1 cellular context compared by ENCODE assay signal in the genomic region with DNA sequence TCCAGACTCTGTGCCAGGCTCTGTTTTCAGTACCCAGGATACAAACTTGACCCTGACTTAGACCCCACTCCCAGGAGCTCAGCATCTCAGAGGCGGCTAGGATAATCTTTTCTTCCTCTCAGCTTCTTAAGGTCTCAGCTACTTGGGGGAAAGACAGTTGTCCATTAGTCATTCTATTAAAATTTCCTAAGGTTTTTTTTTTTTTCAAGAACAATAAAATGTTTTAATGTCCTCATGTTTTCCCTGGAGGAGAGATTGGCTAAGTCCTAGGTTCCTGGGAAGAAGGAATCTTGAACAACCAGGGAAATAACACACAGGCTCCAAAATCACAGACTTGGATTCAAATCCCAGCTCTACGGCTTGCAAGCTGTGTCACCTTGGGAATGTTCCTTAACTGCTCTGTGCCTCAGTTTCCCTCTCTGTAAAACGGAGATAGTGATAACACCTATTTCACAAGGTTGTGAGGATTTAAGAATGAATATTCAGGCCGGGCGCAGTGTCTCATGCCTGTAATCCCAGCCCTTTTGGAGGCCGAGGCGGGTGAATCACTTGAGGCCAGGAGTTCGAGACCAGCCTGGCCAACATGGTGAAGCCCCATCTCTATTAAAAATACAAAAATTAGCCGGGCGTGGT.
TF ChIP-seq lines count a peak whose summit lies in the region.

No MANE protein-coding gene starts in this region.

TF ChIP-seq in endothelial cell of umbilical vein, 7 proteins besides CTCF, POLR2A, EP300 and RAD21:
- TF ChIP-seq POLR2AphosphoS5 (IDR thresholded peaks at IDR 0.05; ENCODE audit: insufficient read depth, low read depth, low read length) (no peak), JUN (IDR thresholded peaks at IDR 0.05; ENCODE audit: borderline replicate concordance, insufficient read depth, insufficient read length, low read depth) (no peak), FOS (IDR thresholded peaks at IDR 0.05; ENCODE audit: borderline replicate concordance, insufficient read depth, low read length) (no peak), GATA2 (IDR thresholded peaks at IDR 0.05; ENCODE audit: insufficient read depth, insufficient read length, low read depth, low read length) (no peak), MYC (IDR thresholded peaks at IDR 0.05; ENCODE audit: low read depth, low read length) (no peak), EZH2 (IDR thresholded peaks at IDR 0.05; ENCODE audit: borderline replicate concordance, low read depth, low read length, severe bottlenecking) (no peak)
- TF ChIP-seq, protein P1, sequence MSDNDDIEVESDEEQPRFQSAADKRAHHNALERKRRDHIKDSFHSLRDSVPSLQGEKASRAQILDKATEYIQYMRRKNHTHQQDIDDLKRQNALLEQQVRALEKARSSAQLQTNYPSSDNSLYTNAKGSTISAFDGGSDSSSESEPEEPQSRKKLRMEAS (IDR thresholded peaks at IDR 0.05; ENCODE audit: insufficient read depth, insufficient read length) = no peak
